Comparison of ENCODE assay signal across 1 cellular context in the genomic region with DNA sequence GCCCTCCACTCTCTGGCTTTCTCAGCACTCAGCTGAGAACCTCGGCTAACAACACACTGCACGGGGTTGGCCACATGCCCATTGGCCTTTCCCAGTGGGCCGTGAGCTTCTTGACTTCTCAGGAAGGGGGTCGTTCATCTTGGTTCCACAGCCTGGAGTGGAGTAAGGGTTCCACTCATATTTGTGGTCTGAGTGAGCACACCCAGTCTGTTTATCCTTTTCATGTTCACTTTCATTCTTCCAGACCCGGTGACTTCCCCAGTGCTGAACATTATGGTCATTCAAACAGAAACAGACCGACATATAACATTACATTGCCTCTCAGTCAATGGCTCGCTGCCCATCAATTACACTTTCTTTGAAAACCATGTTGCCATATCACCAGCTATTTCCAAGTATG.
TF ChIP-seq lines count a peak whose summit lies in the region.

No MANE protein-coding gene starts in this region.

TF ChIP-seq in K562, 482 proteins besides CTCF, POLR2A, EP300 and RAD21:
- TF ChIP-seq ARHGAP35 (IDR thresholded peaks at IDR 0.05; ENCODE audit: partially characterized antibody) (no peak), ZNF23 (CRISPR knock-in tag; IDR thresholded peaks at IDR 0.05) (no peak), SPI1 (IDR thresholded peaks at IDR 0.05; ENCODE audit: borderline replicate concordance, low read depth, low read length) (no peak), ADNP (tag; IDR thresholded peaks at IDR 0.05) (no peak), ZKSCAN8 (CRISPR knock-in tag; IDR thresholded peaks at IDR 0.05) (no peak), FOXJ3 (CRISPR knock-in tag; IDR thresholded peaks at IDR 0.05) (no peak), PHF21A (IDR thresholded peaks at IDR 0.05; ENCODE audit: borderline replicate concordance, low read depth) (no peak), HNRNPK (IDR thresholded peaks at IDR 0.05; ENCODE audit: low read depth, low read length, poor library complexity, severe bottlenecking) (no peak), FOSL1 (tag; conservative IDR thresholded peaks at IDR 0.05) (no peak), FOXK2 (conservative IDR thresholded peaks at IDR 0.05 in 1 of 2, IDR thresholded peaks at IDR 0.05 in 1 of 2; ENCODE audit: low read depth in 2 of 2) (no peak), ZNF239 (CRISPR knock-in tag; IDR thresholded peaks at IDR 0.05) (no peak), SIX5 (IDR thresholded peaks at IDR 0.05; ENCODE audit: borderline replicate concordance in 1 of 2, insufficient read depth in 1 of 2, low read depth in 1 of 2, low read length in 2 of 2) (no peak), ZC3H8 (IDR thresholded peaks at IDR 0.05) (no peak), CREM (IDR thresholded peaks at IDR 0.05; ENCODE audit: low read depth) (no peak), POLR2AphosphoS2 (IDR thresholded peaks at IDR 0.05; ENCODE audit: low read length) (no peak), BRD4 (IDR thresholded peaks at IDR 0.05) (no peak)
- TF ChIP-seq, protein P1, sequence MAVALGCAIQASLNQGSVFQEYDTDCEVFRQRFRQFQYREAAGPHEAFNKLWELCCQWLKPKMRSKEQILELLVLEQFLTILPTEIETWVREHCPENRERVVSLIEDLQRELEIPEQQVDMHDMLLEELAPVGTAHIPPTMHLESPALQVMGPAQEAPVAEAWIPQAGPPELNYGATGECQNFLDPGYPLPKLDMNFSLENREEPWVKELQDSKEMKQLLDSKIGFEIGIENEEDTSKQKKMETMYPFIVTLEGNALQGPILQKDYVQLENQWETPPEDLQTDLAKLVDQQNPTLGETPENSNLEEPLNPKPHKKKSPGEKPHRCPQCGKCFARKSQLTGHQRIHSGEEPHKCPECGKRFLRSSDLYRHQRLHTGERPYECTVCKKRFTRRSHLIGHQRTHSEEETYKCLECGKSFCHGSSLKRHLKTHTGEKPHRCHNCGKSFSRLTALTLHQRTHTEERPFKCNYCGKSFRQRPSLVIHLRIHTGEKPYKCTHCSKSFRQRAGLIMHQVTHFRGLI (CRISPR knock-in tag; IDR thresholded peaks at IDR 0.05): no peak
- TF ChIP-seq, protein P2, sequence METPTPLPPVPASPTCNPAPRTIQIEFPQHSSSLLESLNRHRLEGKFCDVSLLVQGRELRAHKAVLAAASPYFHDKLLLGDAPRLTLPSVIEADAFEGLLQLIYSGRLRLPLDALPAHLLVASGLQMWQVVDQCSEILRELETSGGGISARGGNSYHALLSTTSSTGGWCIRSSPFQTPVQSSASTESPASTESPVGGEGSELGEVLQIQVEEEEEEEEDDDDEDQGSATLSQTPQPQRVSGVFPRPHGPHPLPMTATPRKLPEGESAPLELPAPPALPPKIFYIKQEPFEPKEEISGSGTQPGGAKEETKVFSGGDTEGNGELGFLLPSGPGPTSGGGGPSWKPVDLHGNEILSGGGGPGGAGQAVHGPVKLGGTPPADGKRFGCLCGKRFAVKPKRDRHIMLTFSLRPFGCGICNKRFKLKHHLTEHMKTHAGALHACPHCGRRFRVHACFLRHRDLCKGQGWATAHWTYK (CRISPR knock-in tag; IDR thresholded peaks at IDR 0.05): no peak
- TF ChIP-seq, protein P3, sequence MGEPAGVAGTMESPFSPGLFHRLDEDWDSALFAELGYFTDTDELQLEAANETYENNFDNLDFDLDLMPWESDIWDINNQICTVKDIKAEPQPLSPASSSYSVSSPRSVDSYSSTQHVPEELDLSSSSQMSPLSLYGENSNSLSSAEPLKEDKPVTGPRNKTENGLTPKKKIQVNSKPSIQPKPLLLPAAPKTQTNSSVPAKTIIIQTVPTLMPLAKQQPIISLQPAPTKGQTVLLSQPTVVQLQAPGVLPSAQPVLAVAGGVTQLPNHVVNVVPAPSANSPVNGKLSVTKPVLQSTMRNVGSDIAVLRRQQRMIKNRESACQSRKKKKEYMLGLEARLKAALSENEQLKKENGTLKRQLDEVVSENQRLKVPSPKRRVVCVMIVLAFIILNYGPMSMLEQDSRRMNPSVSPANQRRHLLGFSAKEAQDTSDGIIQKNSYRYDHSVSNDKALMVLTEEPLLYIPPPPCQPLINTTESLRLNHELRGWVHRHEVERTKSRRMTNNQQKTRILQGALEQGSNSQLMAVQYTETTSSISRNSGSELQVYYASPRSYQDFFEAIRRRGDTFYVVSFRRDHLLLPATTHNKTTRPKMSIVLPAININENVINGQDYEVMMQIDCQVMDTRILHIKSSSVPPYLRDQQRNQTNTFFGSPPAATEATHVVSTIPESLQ (CRISPR knock-in tag; IDR thresholded peaks at IDR 0.05): no peak
- TF ChIP-seq, protein P4, sequence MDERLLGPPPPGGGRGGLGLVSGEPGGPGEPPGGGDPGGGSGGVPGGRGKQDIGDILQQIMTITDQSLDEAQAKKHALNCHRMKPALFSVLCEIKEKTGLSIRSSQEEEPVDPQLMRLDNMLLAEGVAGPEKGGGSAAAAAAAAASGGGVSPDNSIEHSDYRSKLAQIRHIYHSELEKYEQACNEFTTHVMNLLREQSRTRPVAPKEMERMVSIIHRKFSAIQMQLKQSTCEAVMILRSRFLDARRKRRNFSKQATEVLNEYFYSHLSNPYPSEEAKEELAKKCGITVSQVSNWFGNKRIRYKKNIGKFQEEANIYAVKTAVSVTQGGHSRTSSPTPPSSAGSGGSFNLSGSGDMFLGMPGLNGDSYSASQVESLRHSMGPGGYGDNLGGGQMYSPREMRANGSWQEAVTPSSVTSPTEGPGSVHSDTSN (CRISPR knock-in tag; IDR thresholded peaks at IDR 0.05; ENCODE audit: low read depth): no peak
- TF ChIP-seq, protein P4 (tag; conservative IDR thresholded peaks at IDR 0.05; ENCODE audit: low read depth): no peak
